ENCODE assay signal across 10 cellular contexts in genomic region chr2:43086451-43087221, GRCh38.
A peak's percentile ranks its signal among the peaks of the same experiment; 100 is the strongest.
DNase-seq lines count a peak whose midpoint lies in the region; ATAC-seq and TF ChIP-seq lines count a peak whose summit lies in the region.
"Had no signal": no experiment of that assay in that cellular context is flagged by ENCODE, and none has a peak within 500 bp of the region (broad histone marks: within the 10 kb centered on the region; RNA-seq: fewer than 3 reads in every experiment).

No MANE protein-coding gene starts in this region.

- intact Hi-C loops in right cardiac atrium (cut with DNase I) (loop anchor here in 1 of 4 donors (10.0 kb wide), 1 partner anchor 62 kb away; no protein-coding TSS in a partner anchor), sigmoid colon (cut with DNase I) (no loop called here)

- 32% methylated on average over 14 of the region's 14 CpGs for WGBS in right cardiac atrium
- 64 to 76% methylated on average over 14 of the region's 14 CpGs for WGBS in sigmoid colon, 2 donors

- TF ChIP-seq CTCF in astrocyte of the cerebellum (IDR thresholded peaks at IDR 0.05; ENCODE audit: low read depth, low read length, missing control alignments) (no peak), sigmoid colon (IDR thresholded peaks at IDR 0.05) (no peak)

- H3K36me3 Mint-ChIP-seq in T-cell, result peaks cover 11% of the 10 kb centered on the region
- H3K36me3 Mint-ChIP-seq: naive B cell had no signal

- POLR2A ChIA-PET in T-cell (lab: Charles Lee), result no interaction called here

- H3K27me3 ChIP-seq in right cardiac atrium (ENCODE audit: control insufficient read depth, insufficient read depth) (no peaks in the 10 kb centered on the region), sigmoid colon (no peaks in the 10 kb centered on the region)

- H3K27ac ChIP-seq in right cardiac atrium (ENCODE audit: low read length), result peak overlapping the region; percentile 91
- peak overlapping the region; percentile 88 to 95 (median 92) for H3K27ac ChIP-seq in sigmoid colon

- no peaks in the 10 kb centered on the region for H3K9me3 ChIP-seq in right cardiac atrium (ENCODE audit: control insufficient read depth, low read length)
- peaks cover 0 to 6% (median 2%) of the 10 kb centered on the region in 4 donors for H3K9me3 ChIP-seq in sigmoid colon

- peak; percentile 99 for DNase-seq in ELR (ENCODE audit: low read depth)
- peak; percentile 99 for DNase-seq in astrocyte of the cerebellum (ENCODE audit: low read depth)
- peak; percentile 79 to 85 (median 79) for DNase-seq in right cardiac atrium
- DNase-seq in sigmoid colon, result peak; percentile 94
- no peak for DNase-seq in stimulated activated CD4-positive, alpha-beta T cell treated with anti-CD3 and anti-CD28 coated beads, Interleukin-4, amount 100 ng/mL, for 4 hours
- DNase-seq in NCI-H2081 (lab: John Stamatoyannopoulos, UW), result no peak
- DNase-seq in T-cell, result no peak
- DNase-seq: naive B cell, SIG-M5 had no signal

- no peaks in the 10 kb centered on the region for H3K27me3 Mint-ChIP-seq in T-cell

- H3K4me3 ChIP-seq in astrocyte of the cerebellum (ENCODE audit: low read depth, low read length), result no peak overlapping the region
- H3K4me3 ChIP-seq in right cardiac atrium (ENCODE audit: low read length), result no peak overlapping the region
- H3K4me3 ChIP-seq in sigmoid colon, result no peak overlapping the region

- H3K36me3 ChIP-seq in sigmoid colon, result no peaks in the 10 kb centered on the region

- H3K9me3 Mint-ChIP-seq in T-cell, result peaks cover 7 to 11% (median 10%) of the 10 kb centered on the region in 3 donors

- in situ Hi-C loops in astrocyte of the cerebellum (cut with HindIII; ENCODE audit: low sequenced_read_pairs), result no loop called here

- TF ChIP-seq POLR2A in sigmoid colon (IDR thresholded peaks at IDR 0.05), result peak in 1 of 2 donors; percentile 26

- H3K4me3 Mint-ChIP-seq in T-cell, result no peak overlapping the region
- H3K4me3 Mint-ChIP-seq: naive B cell had no signal

- peak in 3 of 4 donors; percentile 90 to 95 (median 94) for TF ChIP-seq EP300 in sigmoid colon (IDR thresholded peaks at IDR 0.05)

- ATAC-seq in right cardiac atrium (peak; percentile 86 to 93), GM21447 (IDR thresholded peaks at IDR 0.05; ENCODE audit: unreplicated experiment) (no peak), T-cell (replicated peaks in 1 of 4) (no peak)

- CTCF ChIA-PET in T-cell (lab: Charles Lee), result interaction anchor here in 1 of 2 donors (0.5 kb wide), 1 partner anchor 94 kb away, joined by 5 read pairs; no protein-coding TSS in a partner anchor

- H3K4me1 ChIP-seq in right cardiac atrium (ENCODE audit: control insufficient read depth, insufficient read depth, low read length) (peaks cover 38% of the 10 kb centered on the region), sigmoid colon (peaks cover 0 to 78% (median 72%) of the 10 kb centered on the region in 4 donors)

- peaks cover 13 to 20% (median 13%) of the 10 kb centered on the region in 3 donors for H3K4me1 Mint-ChIP-seq in T-cell

- no peak overlapping the region for H3K27ac Mint-ChIP-seq in T-cell

Comparison
In these comparisons a context has a peak if more than half of its experiments do, and no peak if none do; other contexts are left out.
1. DNase-seq: peak in ELR (single experiment), astrocyte of the cerebellum (single experiment), right cardiac atrium (3 of 3) and sigmoid colon (single experiment); none in stimulated activated CD4-positive, alpha-beta T cell treated with anti-CD3 and anti-CD28 coated beads, Interleukin-4, amount 100 ng/mL, for 4 hours (0 of 2), NCI-H2081 (0 of 2) and T-cell (0 of 34).
2. ATAC-seq: peak in right cardiac atrium (2 of 2); none in GM21447 (single experiment) and T-cell (0 of 4).